In genomic region chr12:68222336-68222735, GRCh38 we compare ENCODE assay signal across 9 cellular contexts. TPM values are rescaled to one million over a fixed set of nuclear protein-coding genes. Genes with fewer than 3 reads are reported as not detected.
DNase-seq lines count a peak whose midpoint lies in the region; ATAC-seq, FAIRE-seq and TF ChIP-seq lines count a peak whose summit lies in the region.
"Had no signal": no experiment of that assay in that cellular context is flagged by ENCODE, and none has a peak within 500 bp of the region (broad histone marks: within the 10 kb centered on the region; RNA-seq: fewer than 3 reads in every experiment).

No MANE protein-coding gene starts in this region.

- no peak overlapping the region for H3K4ac ChIP-seq in trophoblast cell (ENCODE audit: low read depth, low read length)

- H3K79me2 ChIP-seq in K562 (ENCODE audit: control insufficient read depth, insufficient read depth, low read length) (no peaks in the 10 kb centered on the region), trophoblast cell (ENCODE audit: control insufficient read depth, insufficient read depth, low read length, poor library complexity) (no peaks in the 10 kb centered on the region)

- H3K4me1 ChIP-seq in K562 (replicated peaks in 1 of 2; ENCODE audit: control insufficient read depth in 2 of 2, insufficient read depth in 2 of 2, low read length in 2 of 2) (no peaks in the 10 kb centered on the region; a peak in 1 of 5 replicates), trophoblast cell (ENCODE audit: control insufficient read depth in 1 of 2, insufficient read depth in 2 of 2, low read length in 2 of 2) (no peaks in the 10 kb centered on the region)

- H4K12ac ChIP-seq in trophoblast cell (ENCODE audit: low read depth, low read length), result no peak overlapping the region

- no peak for FAIRE-seq in K562 (lab: Jason Lieb, UNC)

- CTCF ChIA-PET in K562 (lab: Yijun Ruan, JAX; ENCODE audit: low intra/inter-chr PET ratio), result interaction anchor here (1.7 to 3.3 kb wide), 2 partner anchors 95 to 182 kb away, joined by 5 to 30 read pairs; no protein-coding TSS in a partner anchor

- H3K9me3 ChIP-seq in K562 (replicated peaks; ENCODE audit: control insufficient read depth, insufficient read depth, low read depth, low read length) (no peaks in the 10 kb centered on the region), trophoblast cell (ENCODE audit: insufficient read depth, low read depth, low read length) (no peaks in the 10 kb centered on the region)

- no peak overlapping the region for H2AK5ac ChIP-seq in trophoblast cell (ENCODE audit: low read length)

- no peak overlapping the region for H2BK12ac ChIP-seq in trophoblast cell (ENCODE audit: low read length)

- ATAC-seq in K562, result no peak; the same call in 2 of the 3 replicates

- H3K27ac ChIP-seq in K562 (ENCODE audit: extremely low read depth, low read depth, low read length), result no peak overlapping the region
- H3K27ac ChIP-seq in trophoblast cell (ENCODE audit: low read depth, low read length), result no peak overlapping the region

- no peaks in the 10 kb centered on the region for H3K36me3 ChIP-seq in K562 (ENCODE audit: control insufficient read depth, insufficient read depth, low read length)
- no peaks in the 10 kb centered on the region for H3K36me3 ChIP-seq in trophoblast cell (ENCODE audit: control insufficient read depth in 1 of 2, insufficient read depth in 2 of 2, low read length in 2 of 2)

- no peak for TF ChIP-seq CTCF in K562 (IDR thresholded peaks at IDR 0.05 in 2 of 3, conservative IDR thresholded peaks at IDR 0.05 in 1 of 3; ENCODE audit: insufficient read depth in 2 of 3, low read depth in 1 of 3, low read length in 3 of 3)

- in situ Hi-C loops in K562 (cut with MboI), result no loop called here

- DNase-seq in SIG-M5 treated with dmso at 0.1 percent for 504 hours (lab: John Stamatoyannopoulos, UW; ENCODE audit: unreplicated experiment) (peak; percentile 15), SIG-M5 (lab: John Stamatoyannopoulos, UW) (no peak), NCI-H2171 (lab: John Stamatoyannopoulos, UW) (peak; percentile 56), K562 (ENCODE audit: extremely low read depth in 1 of 4, low spot score in 3 of 4) (no peak), trophoblast cell (peak; percentile 4 to 46), posterior vena cava (ENCODE audit: low spot score) (no peak), OCI-M2 (lab: John Stamatoyannopoulos, UW; ENCODE audit: unreplicated experiment) (no peak)
- DNase-seq in activated CD4-positive, alpha-beta T cell treated with anti-CD3 and anti-CD28 coated beads for 4 hours, result no peak

- no peaks in the 10 kb centered on the region for H3K9me1 ChIP-seq in K562 (ENCODE audit: control insufficient read depth, insufficient read depth, low read length)

- 37% methylated on average over 6 of the region's 6 CpGs for WGBS in K562 (ENCODE audit: insufficient coverage, low coverage, missing lambda C conversion rate)
- no CpG with 5 or more reads among the region's 6 CpGs for WGBS in trophoblast cell (ENCODE audit: extremely low coverage, insufficient coverage, insufficient read length)

- H3K9ac ChIP-seq in K562 (ENCODE audit: insufficient read depth in 1 of 2, low read depth in 2 of 2, low read length in 2 of 2) (no peak overlapping the region), trophoblast cell (ENCODE audit: low read length) (no peak overlapping the region)

- H3K18ac ChIP-seq in trophoblast cell (ENCODE audit: low read length), result no peak overlapping the region

- H3K4me3 ChIP-seq in K562, result no peak overlapping the region
- no peak overlapping the region for H3K4me3 ChIP-seq in trophoblast cell (ENCODE audit: low read depth, low read length)

- H3K79me1 ChIP-seq in trophoblast cell (ENCODE audit: low read length), result no peaks in the 10 kb centered on the region

- H2AFZ ChIP-seq in K562 (ENCODE audit: low read depth, low read length), result 0 out of 2 replicates have a peak overlapping the region, but pooled peaks have one; percentile 5
- H2AFZ ChIP-seq in trophoblast cell (ENCODE audit: insufficient read depth, low read length, poor library complexity), result peak overlapping the region; percentile 25

- BruUV-seq in K562 (replicated peaks; lab: Mats Ljungman, UMichigan), result no TSS peak

- H3K27me3 ChIP-seq in K562 (ENCODE audit: control insufficient read depth in 2 of 2, insufficient read depth in 2 of 2, low read length in 2 of 2), result peaks cover 3 to 7% of the 10 kb centered on the region in 2 experiments; a peak in 2 of 5 replicates
- no peaks in the 10 kb centered on the region for H3K27me3 ChIP-seq in trophoblast cell (ENCODE audit: insufficient read depth, low read length)

- POLR2A ChIA-PET in K562 (lab: Yijun Ruan, JAX), result no interaction called here

- H4K20me1 ChIP-seq in K562 (replicated peaks; ENCODE audit: control insufficient read depth, insufficient read depth, low read length), result no peaks in the 10 kb centered on the region

- no peak for TF ChIP-seq RAD21 in K562 (CRISPR knock-in tag; conservative IDR thresholded peaks at IDR 0.05 in 1 of 2, IDR thresholded peaks at IDR 0.05 in 1 of 2)

- H2BK120ac ChIP-seq in trophoblast cell (ENCODE audit: insufficient read depth, low read length, poor library complexity), result no peak overlapping the region

- intact Hi-C loops in K562 (cut with micrococcal nuclease), result no loop called here
- intact Hi-C loops in posterior vena cava (cut with DNase I), result loop anchor here in 1 of 2 donors (2.0 kb wide), 1 partner anchor 94 kb away; no protein-coding TSS in a partner anchor

- no peak overlapping the region for H3K4me2 ChIP-seq in K562 (ENCODE audit: insufficient read depth, low read length)
- no peak overlapping the region for H3K4me2 ChIP-seq in trophoblast cell (ENCODE audit: low read length)

- H2BK5ac ChIP-seq in trophoblast cell (ENCODE audit: low read depth, low read length, poor library complexity), result no peak overlapping the region

- H4K91ac ChIP-seq in trophoblast cell (ENCODE audit: low read depth, low read length), result no peak overlapping the region

- no peak overlapping the region for H3K23ac ChIP-seq in trophoblast cell (ENCODE audit: low read length)

- H3K14ac ChIP-seq in trophoblast cell (ENCODE audit: low read length), result no peak overlapping the region

- no peak overlapping the region for H4K8ac ChIP-seq in trophoblast cell (ENCODE audit: low read depth, low read length)

- no peak for TF ChIP-seq POLR2A in K562 (conservative IDR thresholded peaks at IDR 0.05)

- TF ChIP-seq EP300 in K562 (IDR thresholded peaks at IDR 0.05; ENCODE audit: low read length), result no peak

TF ChIP-seq in K562, 482 proteins besides CTCF, POLR2A, EP300 and RAD21 (continues in another document):
- TF ChIP-seq YBX1 (IDR thresholded peaks at IDR 0.05) (no peak), CEBPB (tag; IDR thresholded peaks at IDR 0.05) (peak; percentile 44; the same call in 1 of the 2 replicates), THAP12 (CRISPR knock-in tag; IDR thresholded peaks at IDR 0.05) (no peak)

RNA-seq across cellular contexts. Expression of gene IL26, which starts 3.3 kb away (rescaled TPM):
- total RNA-seq in K562 (2011; cell fraction: chromatin; rRNA removed; ENCODE audit: low replicate concordance), result not detected in 2 replicates
- total RNA-seq in K562 (2011; cell fraction: nucleolus; rRNA removed), result not detected in 2 replicates
- total RNA-seq in K562 (2011; cell fraction: nucleoplasm; rRNA removed), result not detected in 2 replicates
- total RNA-seq in K562 (2014; rRNA removed) (not detected in 2 replicates), K562 (2014; rRNA removed; fragmentation: Illumina TruSeq; extraction: Trizol) (not detected in 2 replicates), K562 (2015; rRNA removed; fragmentation: Illumina TruSeq; extraction: Trizol) (not detected in 2 replicates), K562 (2021) (not detected in 2 replicates), posterior vena cava (not detected)
- polyA plus RNA-seq in K562 (2011; rRNA removed) (not detected in 2 replicates), K562 (2014; fragmentation: Illumina TruSeq; extraction: Trizol) (not detected in 2 replicates), K562 (2014; fragmentation: Nextera tagmentation; extraction: Ambion mirVana) (not detected), K562 (2014; rRNA removed) (not detected in 2 replicates)
- polyA plus RNA-seq in K562 (2011; cell fraction: cytosol; rRNA removed), result not detected in 2 replicates
- polyA plus RNA-seq in K562 (2011; cell fraction: nucleus; rRNA removed), result not detected in 2 replicates
- not detected in 2 replicates for polyA plus RNA-seq in K562 (2012)
- polyA minus RNA-seq in K562 (2011; rRNA and poly(A)+ RNA removed), result not detected in 2 replicates
- not detected in 2 replicates for polyA minus RNA-seq in K562 (2011; cell fraction: cytosol; rRNA and poly(A)+ RNA removed)
- not detected in 2 replicates for polyA minus RNA-seq in K562 (2011; cell fraction: nucleus; rRNA and poly(A)+ RNA removed)
- polyA plus RNA-seq in trophoblast cell (2013), result not detected in 2 replicates
- total RNA-seq: activated naive CD8-positive, alpha-beta T cell treated with anti-CD3 and anti-CD28 coated beads, Interleukin-2, amount 10 ng/mL, durations not matched to agents 7 days and 5 days had no signal

RNA-seq across cellular contexts. Expression of gene IL22, which starts 31.1 kb away (rescaled TPM):
- not detected in 2 replicates for total RNA-seq in K562 (2011; cell fraction: chromatin; rRNA removed; ENCODE audit: low replicate concordance)
- not detected in 2 replicates for total RNA-seq in K562 (2011; cell fraction: nucleolus; rRNA removed)
- total RNA-seq in K562 (2011; cell fraction: nucleoplasm; rRNA removed), result not detected in 2 replicates
- total RNA-seq in K562 (2014; rRNA removed) (not detected in 2 replicates), K562 (2014; rRNA removed; fragmentation: Illumina TruSeq; extraction: Trizol) (not detected in 2 replicates), K562 (2015; rRNA removed; fragmentation: Illumina TruSeq; extraction: Trizol) (not detected in 2 replicates), K562 (2021) (not detected in 2 replicates), posterior vena cava (not detected)
- polyA plus RNA-seq in K562 (2011; rRNA removed) (not detected in 2 replicates), K562 (2014; fragmentation: Illumina TruSeq; extraction: Trizol) (not detected in 2 replicates), K562 (2014; fragmentation: Nextera tagmentation; extraction: Ambion mirVana) (not detected), K562 (2014; rRNA removed) (not detected in 2 replicates)
- polyA plus RNA-seq in K562 (2011; cell fraction: cytosol; rRNA removed), result not detected in 2 replicates
- polyA plus RNA-seq in K562 (2011; cell fraction: nucleus; rRNA removed), result not detected in 2 replicates
- polyA plus RNA-seq in K562 (2012), result not detected in 2 replicates
- polyA minus RNA-seq in K562 (2011; rRNA and poly(A)+ RNA removed), result not detected in 2 replicates
- polyA minus RNA-seq in K562 (2011; cell fraction: cytosol; rRNA and poly(A)+ RNA removed), result not detected in 2 replicates
- not detected in 2 replicates for polyA minus RNA-seq in K562 (2011; cell fraction: nucleus; rRNA and poly(A)+ RNA removed)
- polyA plus RNA-seq in trophoblast cell (2013), result not detected in 2 replicates
- total RNA-seq: activated naive CD8-positive, alpha-beta T cell treated with anti-CD3 and anti-CD28 coated beads, Interleukin-2, amount 10 ng/mL, durations not matched to agents 7 days and 5 days had no signal

Comparison
In these comparisons a context has a peak if more than half of its experiments do, and no peak if none do; other contexts are left out.
1. DNase-seq: peak in SIG-M5 treated with dmso at 0.1 percent for 504 hours (single experiment), NCI-H2171 (single experiment) and trophoblast cell (2 of 2); none in SIG-M5 (single experiment), K562 (0 of 4), activated CD4-positive, alpha-beta T cell treated with anti-CD3 and anti-CD28 coated beads for 4 hours (0 of 2), posterior vena cava (single experiment) and OCI-M2 (single experiment).